17 cellular contexts compared by ENCODE assay signal in genomic region chr19:13209797-13210775, GRCh38. TPM values are rescaled to one million over a fixed set of nuclear protein-coding genes. Genes with fewer than 3 reads are reported as not detected.
A peak's percentile ranks its signal among the peaks of the same experiment; 100 is the strongest.
DNase-seq lines count a peak whose midpoint lies in the region; TF ChIP-seq lines count a peak whose summit lies in the region.
"Had no signal": no experiment of that assay in that cellular context is flagged by ENCODE, and none has a peak within 500 bp of the region (broad histone marks: within the 10 kb centered on the region; RNA-seq: fewer than 3 reads in every experiment).

No MANE protein-coding gene starts in this region.

- H3K27me3 Mint-ChIP-seq in activated CD4-positive, alpha-beta T cell treated with anti-CD3 and anti-CD28 coated beads, Interleukin-2, amount 10 ng/mL, durations not matched to agents 24 days and 14 days = no peaks in the 10 kb centered on the region
- no peaks in the 10 kb centered on the region for H3K27me3 Mint-ChIP-seq in activated naive CD8-positive, alpha-beta T cell
- H3K27me3 Mint-ChIP-seq in neural progenitor cell (ENCODE audit: insufficient read depth, low read depth) (peaks cover 4% of the 10 kb centered on the region), endothelial cell (ENCODE audit: unreplicated experiment) (peaks cover 3% of the 10 kb centered on the region), Caco-2 (ENCODE audit: insufficient read depth, unreplicated experiment) (no peaks in the 10 kb centered on the region)
- H3K27me3 Mint-ChIP-seq: naive thymus-derived CD4-positive, alpha-beta T cell had no signal

- in situ Hi-C loops in GM13977 (cut with MboI; ENCODE audit: low pct_unique_long_range_greater_than_20kb, low sequenced_read_pairs, unreplicated experiment) = loop anchor here (10.0 kb wide), 1 partner anchor 45 kb away; no protein-coding TSS in a partner anchor

- H3K27ac Mint-ChIP-seq in activated CD4-positive, alpha-beta T cell treated with anti-CD3 and anti-CD28 coated beads, Interleukin-2, amount 10 ng/mL, durations not matched to agents 24 days and 14 days = peak overlapping the region; percentile 78
- H3K27ac Mint-ChIP-seq in activated naive CD8-positive, alpha-beta T cell = peak overlapping the region; percentile 34
- H3K27ac Mint-ChIP-seq in neural progenitor cell (no peak overlapping the region), endothelial cell (ENCODE audit: unreplicated experiment) (no peak overlapping the region), Caco-2 (ENCODE audit: unreplicated experiment) (no peak overlapping the region)

- H3F3A ChIP-seq in neural progenitor cell (ENCODE audit: low read depth) = peaks cover 2% of the 10 kb centered on the region

- H3K4me2 ChIP-seq in neural progenitor cell = peak overlapping the region; percentile 27
- H3K4me2 ChIP-seq: smooth muscle cell had no signal

- no peak overlapping the region for H3K4me3 Mint-ChIP-seq in activated CD4-positive, alpha-beta T cell treated with anti-CD3 and anti-CD28 coated beads, Interleukin-2, amount 10 ng/mL, durations not matched to agents 24 days and 14 days
- peak overlapping the region; percentile 17 for H3K4me3 Mint-ChIP-seq in activated naive CD8-positive, alpha-beta T cell
- H3K4me3 Mint-ChIP-seq in neural progenitor cell (no peak overlapping the region), endothelial cell (ENCODE audit: unreplicated experiment) (no peak overlapping the region), Caco-2 (ENCODE audit: unreplicated experiment) (no peak overlapping the region)

- peak overlapping the region; percentile 37 for H3K27ac ChIP-seq in neural progenitor cell
- H3K27ac ChIP-seq: GM23248, prostate gland, WERI-Rb-1 had no signal

- peak overlapping the region; percentile 42 for H3K9ac ChIP-seq in neural progenitor cell
- H3K9ac ChIP-seq: GM23248 had no signal

- BruUV-seq in Caco-2 (replicated peaks; lab: Mats Ljungman, UMichigan) = no TSS peak

- H3K27me3 ChIP-seq in neural progenitor cell = no peaks in the 10 kb centered on the region
- H3K27me3 ChIP-seq in Caco-2 (replicated peaks; ENCODE audit: control insufficient read depth, insufficient read depth, low read length) = no peaks in the 10 kb centered on the region

- intact Hi-C loops in activated CD4-positive, alpha-beta T cell treated with anti-CD3 and anti-CD28 coated beads, Interleukin-2, amount 10 ng/mL, durations not matched to agents 24 days and 14 days (cut with micrococcal nuclease) = loop anchor here (2.0 kb wide), 2 partner anchors 15 to 53 kb away; no protein-coding TSS in a partner anchor
- intact Hi-C loops in Caco-2 (cut with micrococcal nuclease; ENCODE audit: unreplicated experiment) = no loop called here

- H2AFZ ChIP-seq in neural progenitor cell (replicated peaks) = no peak overlapping the region
- H2AFZ ChIP-seq: GM23248 had no signal

- H3K4me1 ChIP-seq in neural progenitor cell (peaks cover 9% of the 10 kb centered on the region), Caco-2 (no peaks in the 10 kb centered on the region)
- H3K4me1 ChIP-seq: prostate gland had no signal

- H3K79me2 ChIP-seq in neural progenitor cell (ENCODE audit: low read depth) = no peaks in the 10 kb centered on the region

- H4K20me1 ChIP-seq in neural progenitor cell (ENCODE audit: low read depth) = no peaks in the 10 kb centered on the region

- POLR2A ChIA-PET in Caco-2 (lab: Charles Lee) = no interaction called here

- H3K9me3 Mint-ChIP-seq in activated CD4-positive, alpha-beta T cell treated with anti-CD3 and anti-CD28 coated beads, Interleukin-2, amount 10 ng/mL, durations not matched to agents 24 days and 14 days = no peaks in the 10 kb centered on the region
- H3K9me3 Mint-ChIP-seq in activated naive CD8-positive, alpha-beta T cell (ENCODE audit: low read depth) = no peaks in the 10 kb centered on the region
- H3K9me3 Mint-ChIP-seq in neural progenitor cell (no peaks in the 10 kb centered on the region), endothelial cell (ENCODE audit: unreplicated experiment) (no peaks in the 10 kb centered on the region), Caco-2 (ENCODE audit: unreplicated experiment) (no peaks in the 10 kb centered on the region)
- H3K9me3 Mint-ChIP-seq: naive thymus-derived CD4-positive, alpha-beta T cell had no signal

- CTCF ChIA-PET in Caco-2 (lab: Charles Lee) = interaction anchor here (0.6 to 1.1 kb wide), 2 partner anchors 14 to 641 kb away, joined by 3 to 4 read pairs; no protein-coding TSS in a partner anchor

- H3K36me3 Mint-ChIP-seq in activated CD4-positive, alpha-beta T cell treated with anti-CD3 and anti-CD28 coated beads, Interleukin-2, amount 10 ng/mL, durations not matched to agents 24 days and 14 days (ENCODE audit: low read depth) = no peaks in the 10 kb centered on the region
- H3K36me3 Mint-ChIP-seq in activated naive CD8-positive, alpha-beta T cell = no peaks in the 10 kb centered on the region
- H3K36me3 Mint-ChIP-seq in neural progenitor cell = no peaks in the 10 kb centered on the region
- no peaks in the 10 kb centered on the region for H3K36me3 Mint-ChIP-seq in endothelial cell (ENCODE audit: low read depth, unreplicated experiment)
- H3K36me3 Mint-ChIP-seq in Caco-2 (ENCODE audit: insufficient read depth, unreplicated experiment) = no peaks in the 10 kb centered on the region
- H3K36me3 Mint-ChIP-seq: naive thymus-derived CD4-positive, alpha-beta T cell had no signal

- no peak for TF ChIP-seq CTCF in GM13977 (IDR thresholded peaks at IDR 0.05; ENCODE audit: extremely low read depth, insufficient read depth, missing control alignments)
- no peak for TF ChIP-seq CTCF in neural progenitor cell (IDR thresholded peaks at IDR 0.05)
- no peak for TF ChIP-seq CTCF in endothelial cell (IDR thresholded peaks at IDR 0.05; ENCODE audit: unreplicated experiment)
- no peak for TF ChIP-seq CTCF in Caco-2 (IDR thresholded peaks at IDR 0.05; ENCODE audit: insufficient read depth in 1 of 2, low read depth in 1 of 2, low read length in 1 of 2, severe bottlenecking in 1 of 2, unreplicated experiment in 1 of 2)

- H3K4me3 ChIP-seq in neural progenitor cell (no peak overlapping the region), Caco-2 (ENCODE audit: low read depth, low read length) (no peak overlapping the region)
- H3K4me3 ChIP-seq: GM23248, lung, prostate gland, smooth muscle cell had no signal

- no peaks in the 10 kb centered on the region for H3K9me3 ChIP-seq in neural progenitor cell (ENCODE audit: low read depth)
- no peaks in the 10 kb centered on the region for H3K9me3 ChIP-seq in Caco-2
- H3K9me3 ChIP-seq: prostate gland had no signal

- H3K4me1 Mint-ChIP-seq in activated CD4-positive, alpha-beta T cell treated with anti-CD3 and anti-CD28 coated beads, Interleukin-2, amount 10 ng/mL, durations not matched to agents 24 days and 14 days = peaks cover 14% of the 10 kb centered on the region
- H3K4me1 Mint-ChIP-seq in activated naive CD8-positive, alpha-beta T cell (ENCODE audit: low read depth) = peaks cover 19% of the 10 kb centered on the region
- H3K4me1 Mint-ChIP-seq in neural progenitor cell (peaks cover 19% of the 10 kb centered on the region), endothelial cell (ENCODE audit: unreplicated experiment) (no peaks in the 10 kb centered on the region), Caco-2 (ENCODE audit: low read depth, unreplicated experiment) (no peaks in the 10 kb centered on the region)

- H3K36me3 ChIP-seq in neural progenitor cell (no peaks in the 10 kb centered on the region), Caco-2 (ENCODE audit: control insufficient read depth, insufficient read depth, low read length) (no peaks in the 10 kb centered on the region)
- H3K36me3 ChIP-seq: prostate gland, WERI-Rb-1 had no signal

- no peak for DNase-seq in activated CD4-positive, alpha-beta T cell treated with anti-CD3 and anti-CD28 coated beads, Interleukin-2, amount 10 ng/mL, durations not matched to agents 24 days and 14 days
- no peak for DNase-seq in activated CD4-positive, alpha-beta T cell treated with anti-CD3 and anti-CD28 coated beads, Interleukin-2, amount 50 U/mL, for 48 hours
- peak; percentile 23 for DNase-seq in GM13977 (ENCODE audit: low spot score)
- no peak for DNase-seq in neural progenitor cell (ENCODE audit: low spot score)
- no peak for DNase-seq in endothelial cell (ENCODE audit: low spot score)
- no peak for DNase-seq in Caco-2
- no peak for DNase-seq in NCI-H1930 (lab: John Stamatoyannopoulos, UW)
- DNase-seq: 8988T; activated gamma-delta T cell treated with Interleukin-2 at 50 U/mL for 16 hours; naive thymus-derived CD4-positive, alpha-beta T cell; NCI-H187 treated with DMSO at 0.1 percent for 48 hours; WERI-Rb-1 had no signal

RNA-seq across cellular contexts. Expression of gene IER2, which starts 59.9 kb away (rescaled TPM):
- total RNA-seq in activated CD4-positive, alpha-beta T cell treated with anti-CD3 and anti-CD28 coated beads, Interleukin-2, amount 10 ng/mL, durations not matched to agents 24 days and 14 days = 161 TPM in 2 replicates
- total RNA-seq in neural progenitor cell (ENCODE audit: low replicate concordance) = 13.7 and 55.4 TPM in 2 replicates
- total RNA-seq in endothelial cell (ENCODE audit: unreplicated experiment) = 115 TPM
- 72.0 and 72.4 TPM in 2 replicates for total RNA-seq in Caco-2 (2022)

RNA-seq across cellular contexts. Expression of gene STX10, which starts 59.9 kb away (rescaled TPM):
- total RNA-seq in activated CD4-positive, alpha-beta T cell treated with anti-CD3 and anti-CD28 coated beads, Interleukin-2, amount 10 ng/mL, durations not matched to agents 24 days and 14 days = 66.2 and 73.5 TPM in 2 replicates
- total RNA-seq in neural progenitor cell (ENCODE audit: low replicate concordance) (36.5 and 51.2 TPM in 2 replicates), endothelial cell (ENCODE audit: unreplicated experiment) (31.8 TPM), Caco-2 (2022) (19.3 and 26.4 TPM in 2 replicates)

Comparison
In these comparisons a context has a peak if more than half of its experiments do, and no peak if none do; other contexts are left out.
1. H3K27ac Mint-ChIP-seq: peak in activated CD4-positive, alpha-beta T cell treated with anti-CD3 and anti-CD28 coated beads, Interleukin-2, amount 10 ng/mL, durations not matched to agents 24 days and 14 days (single experiment) and activated naive CD8-positive, alpha-beta T cell (single experiment); none in neural progenitor cell (single experiment), endothelial cell (single experiment) and Caco-2 (single experiment).